In genomic region chr19:8033287-8034177, GRCh38 we compare ENCODE assay signal across 1 cellular context.
TF ChIP-seq lines count a peak whose summit lies in the region.
"Not testable (repeated sequence)": the region's sequence is repeated elsewhere in the genome, so short reads cannot be mapped to it uniquely, and the experiment has no call there.

No MANE protein-coding gene starts in this region.

TF ChIP-seq in K562, 482 proteins besides CTCF, POLR2A, EP300 and RAD21 (continued from another document and continues in another):
- TF ChIP-seq AFF1 (IDR thresholded peaks at IDR 0.05; ENCODE audit: low read depth in 1 of 2, partially characterized antibody in 2 of 2) (peak in 1 of 2 experiments; percentile 54), ZEB2 (IDR thresholded peaks at IDR 0.05) (peak; percentile 57), ZBTB11 (CRISPR knock-in tag; IDR thresholded peaks at IDR 0.05) (peak in 1 of 3 experiments; percentile 80; a peak in 2 of 6 replicates), YY1 (IDR thresholded peaks at IDR 0.05; ENCODE audit: borderline replicate concordance in 1 of 3, control insufficient read depth in 1 of 3, extremely low read depth in 1 of 3, insufficient read depth in 3 of 3, insufficient read length in 1 of 3, insufficient replicate concordance in 2 of 3, low read depth in 1 of 3, low read length in 2 of 3) (peak in 1 of 3 experiments; percentile 59), BRD4 (IDR thresholded peaks at IDR 0.05) (0 out of 2 replicates have a peak, but pooled peaks have one; percentile 54), ETV6 (IDR thresholded peaks at IDR 0.05; ENCODE audit: borderline replicate concordance in 1 of 2, low read depth in 2 of 2, low read length in 1 of 2) (peak in 1 of 2 experiments; percentile 55; a peak in 1 of 4 replicates), PRDM10 (IDR thresholded peaks at IDR 0.05; ENCODE audit: partially characterized antibody) (peak; percentile 55), TCF15 (CRISPR knock-in tag; IDR thresholded peaks at IDR 0.05) (0 out of 2 replicates have a peak, but pooled peaks have one; percentile 48), ZFX (CRISPR knock-in tag; IDR thresholded peaks at IDR 0.05) (peak; percentile 43; the same call in 1 of the 2 replicates), SMAD3 (CRISPR knock-in tag; conservative IDR thresholded peaks at IDR 0.05) (peak; percentile 66), NCOR1 (IDR thresholded peaks at IDR 0.05) (peak; percentile 97), RB1 (IDR thresholded peaks at IDR 0.05; ENCODE audit: low read depth) (peak; percentile 42; the same call in 1 of the 2 replicates), POLR2H (tag; IDR thresholded peaks at IDR 0.05; ENCODE audit: low read depth) (peak; percentile 74; the same call in 1 of the 2 replicates), RBBP5 (IDR thresholded peaks at IDR 0.05; ENCODE audit: borderline replicate concordance, insufficient read depth, low read length, poor library complexity, severe bottlenecking) (peak; percentile 90), LEF1 (IDR thresholded peaks at IDR 0.05) (peak; percentile 96), ZNF274 (IDR thresholded peaks at IDR 0.05; ENCODE audit: borderline replicate concordance, low read depth, low read length) (peak; percentile 64; the same call in 1 of the 2 replicates), MCM7 (IDR thresholded peaks at IDR 0.05) (peak in 1 of 2 experiments; percentile 73; a peak in 1 of 4 replicates), ZNF407 (IDR thresholded peaks at IDR 0.05; ENCODE audit: low read depth) (peak; percentile 23; the same call in 1 of the 2 replicates), BRD9 (IDR thresholded peaks at IDR 0.05; ENCODE audit: low read depth, partially characterized antibody) (peak; percentile 62), MLLT1 (IDR thresholded peaks at IDR 0.05) (peak; percentile 9 to 78; a peak in 2 of 4 replicates), CHAMP1 (IDR thresholded peaks at IDR 0.05) (peak; percentile 79; the same call in 1 of the 2 replicates), MAFG (tag; conservative IDR thresholded peaks at IDR 0.05) (peak; percentile 78), NR2C2 (tag; IDR thresholded peaks at IDR 0.05) (peak; percentile 71), ZNF175 (CRISPR knock-in tag; IDR thresholded peaks at IDR 0.05; ENCODE audit: low read depth) (peak; percentile 85; the same call in 1 of the 2 replicates), MEIS2 (IDR thresholded peaks at IDR 0.05; ENCODE audit: partially characterized antibody) (peak; percentile 70), NR2C1 (tag; IDR thresholded peaks at IDR 0.05) (peak; percentile 62), SRF (CRISPR knock-in tag; IDR thresholded peaks at IDR 0.05) (peak in 1 of 2 experiments; percentile 91; a peak in 2 of 4 replicates)
- not testable (repeated sequence) for TF ChIP-seq ETV6 (CRISPR knock-in tag; IDR thresholded peaks at IDR 0.05; ENCODE audit: borderline replicate concordance); NR2C2 (CRISPR knock-in tag; IDR thresholded peaks at IDR 0.05); NR2C1 (IDR thresholded peaks at IDR 0.05)
